In genomic region chr22:21602579-21602978, GRCh38 we compare ENCODE assay signal across 1 cellular context.
TF ChIP-seq lines count a peak whose summit lies in the region.

No MANE protein-coding gene starts in this region.

TF ChIP-seq in GM23338, 12 proteins besides CTCF, POLR2A, EP300 and RAD21:
- no peak for TF ChIP-seq JUNB (IDR thresholded peaks at IDR 0.05; ENCODE audit: unreplicated experiment)
- TF ChIP-seq CREB1 (CRISPR knock-in tag; IDR thresholded peaks at IDR 0.05; ENCODE audit: low read depth), result no peak
- no peak for TF ChIP-seq ZNF462 (CRISPR knock-in tag; IDR thresholded peaks at IDR 0.05)
- TF ChIP-seq POLR2AphosphoS5 (IDR thresholded peaks at IDR 0.05; ENCODE audit: low read depth), result no peak
- TF ChIP-seq EZH2phosphoT487 (IDR thresholded peaks at IDR 0.05; ENCODE audit: unreplicated experiment), result no peak
- no peak for TF ChIP-seq ZNF114 (CRISPR knock-in tag; IDR thresholded peaks at IDR 0.05)
- TF ChIP-seq ZNF331 (CRISPR knock-in tag; IDR thresholded peaks at IDR 0.05; ENCODE audit: low read depth), result no peak
